In genomic region chr10:73759512-73760115, GRCh38 we compare ENCODE assay signal across 1 cellular context.
TF ChIP-seq lines count a peak whose summit lies in the region.

No MANE protein-coding gene starts in this region.

TF ChIP-seq in K562, 482 proteins besides CTCF, POLR2A, EP300 and RAD21:
- TF ChIP-seq NFYB (IDR thresholded peaks at IDR 0.05; ENCODE audit: extremely low read depth, insufficient read length): no peak
- 0 out of 2 replicates have a peak, but pooled peaks have one; percentile 20 for TF ChIP-seq POLR2G (IDR thresholded peaks at IDR 0.05; ENCODE audit: low read depth, low read length)
- TF ChIP-seq MTA2 (IDR thresholded peaks at IDR 0.05; ENCODE audit: low read depth): no peak
- TF ChIP-seq SMARCA4 (IDR thresholded peaks at IDR 0.05): no peak
- TF ChIP-seq CBX8 (IDR thresholded peaks at IDR 0.05; ENCODE audit: borderline replicate concordance, extremely low read depth, low read depth, low read length, poor library complexity, severe bottlenecking): no peak
